In the genomic region with DNA sequence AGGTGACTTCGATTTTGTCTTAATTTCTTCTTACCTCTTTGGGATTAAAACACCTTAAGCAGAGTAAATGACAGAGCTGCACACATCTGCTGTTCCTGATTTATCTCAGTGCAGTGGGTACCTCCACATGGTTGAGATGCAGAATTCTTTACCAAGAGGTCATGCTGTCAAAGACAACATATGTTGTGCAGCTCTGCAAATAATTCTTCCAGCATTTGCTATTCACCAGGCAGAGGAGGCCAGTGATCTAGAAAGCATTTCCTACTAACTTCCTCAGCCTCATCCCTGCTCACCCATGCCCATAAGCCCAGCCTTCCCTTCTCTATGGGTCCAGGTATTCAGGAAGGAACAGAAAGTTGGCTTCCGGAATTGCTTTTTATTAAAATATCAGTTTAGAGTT, we compare ENCODE assay signal across 22 cellular contexts.
"Had no signal": no experiment of that assay in that cellular context is flagged by ENCODE, and none has a peak within 500 bp of the region (broad histone marks: within the 10 kb centered on the region; RNA-seq: fewer than 3 reads in every experiment).

No MANE protein-coding gene starts in this region.

- H3K4me2 ChIP-seq: SK-N-SH had no signal

- H3K27ac ChIP-seq: HL-60, RWPE1 had no signal

- DNase-seq: KBM-7, MV-4-11, NCI-H1048, NCI-H1105, NCI-H1436 treated with DMSO at 0.1 percent for 48 hours, NCI-H187, NCI-H2029, NCI-H2081 treated with DMSO at 0.1 percent for 48 hours, NCI-H2171 treated with DMSO at 0.1 percent for 48 hours, NCI-H446, NCI-H510A, NCI-H524 treated with DMSO at 0.1 percent for 48 hours, NCI-H69, NCI-H774, PC-3, SHP77, SK-N-SH, SW 1271, T-cell had no signal

- ATAC-seq: Panc1, PC-3, T-cell had no signal

- H3K9ac ChIP-seq: SK-N-SH had no signal
